In genomic region chr1:215290018-215290417, GRCh38 we compare ENCODE assay signal across 24 cellular contexts.
"Had no signal": no experiment of that assay in that cellular context is flagged by ENCODE, and none has a peak within 500 bp of the region (broad histone marks: within the 10 kb centered on the region; RNA-seq: fewer than 3 reads in every experiment).

No MANE protein-coding gene starts in this region.

- H3K27ac Mint-ChIP-seq: activated B cell treated with CpG ODN at 0.5 μM for 24 hours; activated CD4-positive, alpha-beta T cell treated with anti-CD3 and anti-CD28 coated beads, Interleukin-2, amount 10 ng/mL, durations not matched to agents 24 days and 14 days; activated naive CD4-positive, alpha-beta T cell treated with anti-CD3 and anti-CD28 coated beads, Interleukin-2, amount 10 ng/mL, durations not matched to agents 7 days and 5 days; activated naive CD8-positive, alpha-beta T cell treated with anti-CD3 and anti-CD28 coated beads, Interleukin-2, amount 50 U/mL, for 24 hours; T-cell had no signal

- H3K27ac ChIP-seq: ascending aorta, breast epithelium, upper lobe of right lung had no signal

- FAIRE-seq: kidney had no signal

- H3K9me3 Mint-ChIP-seq: activated CD4-positive, alpha-beta T cell treated with anti-CD3 and anti-CD28 coated beads, Interleukin-2, amount 10 ng/mL, durations not matched to agents 24 days and 14 days had no signal

- H3K36me3 ChIP-seq: ascending aorta, breast epithelium, upper lobe of right lung had no signal

- H3K27me3 ChIP-seq: ascending aorta, breast epithelium, upper lobe of right lung had no signal

- H3K4me1 Mint-ChIP-seq: activated B cell treated with CpG ODN at 0.5 μM for 24 hours; activated CD4-positive, alpha-beta T cell treated with anti-CD3 and anti-CD28 coated beads, Interleukin-2, amount 10 ng/mL, durations not matched to agents 24 days and 14 days; activated naive CD4-positive, alpha-beta T cell treated with anti-CD3 and anti-CD28 coated beads, Interleukin-2, amount 10 ng/mL, durations not matched to agents 7 days and 5 days; activated naive CD8-positive, alpha-beta T cell treated with anti-CD3 and anti-CD28 coated beads, Interleukin-2, amount 50 U/mL, for 24 hours; T-cell had no signal

- H3K4me3 ChIP-seq: ascending aorta, breast epithelium, lung, upper lobe of right lung had no signal

- H3K4me3 Mint-ChIP-seq: activated B cell treated with CpG ODN at 0.5 μM for 24 hours; activated CD4-positive, alpha-beta T cell treated with anti-CD3 and anti-CD28 coated beads, Interleukin-2, amount 10 ng/mL, durations not matched to agents 24 days and 14 days; activated naive CD4-positive, alpha-beta T cell treated with anti-CD3 and anti-CD28 coated beads, Interleukin-2, amount 10 ng/mL, durations not matched to agents 7 days and 5 days; activated naive CD8-positive, alpha-beta T cell treated with anti-CD3 and anti-CD28 coated beads, Interleukin-2, amount 50 U/mL, for 24 hours; activated T-cell treated with anti-CD3 and anti-CD28 coated beads, Interleukin-2, amount 50 U/mL, for 4 hours; T-cell had no signal

- H3K36me3 Mint-ChIP-seq: activated naive CD4-positive, alpha-beta T cell treated with anti-CD3 and anti-CD28 coated beads, Interleukin-2, amount 10 ng/mL, durations not matched to agents 7 days and 5 days; T-cell had no signal

- H3K27me3 Mint-ChIP-seq: activated B cell treated with CpG ODN at 0.5 μM for 24 hours; activated CD4-positive, alpha-beta T cell treated with anti-CD3 and anti-CD28 coated beads, Interleukin-2, amount 10 ng/mL, durations not matched to agents 24 days and 14 days; activated naive CD4-positive, alpha-beta T cell treated with anti-CD3 and anti-CD28 coated beads, Interleukin-2, amount 10 ng/mL, durations not matched to agents 7 days and 5 days; activated naive CD8-positive, alpha-beta T cell treated with anti-CD3 and anti-CD28 coated beads, Interleukin-2, amount 50 U/mL, for 24 hours; T-cell had no signal

- H3K4me1 ChIP-seq: ascending aorta, breast epithelium, upper lobe of right lung had no signal

- DNase-seq: activated B cell treated with CpG ODN at 0.5 μM for 24 hours; activated CD4-positive, alpha-beta T cell treated with anti-CD3 and anti-CD28 coated beads, Interleukin-2, amount 10 ng/mL, durations not matched to agents 24 days and 14 days; activated CD8-positive, alpha-beta memory T cell treated with anti-CD3 and anti-CD28 coated beads, Interleukin-2, amount 50 U/mL, for 4 hours; activated effector memory CD4-positive, alpha-beta T cell treated with Interleukin-2 at 50 U/mL for 16 hours; activated naive CD4-positive, alpha-beta T cell treated with anti-CD3 and anti-CD28 coated beads, Interleukin-2, amount 10 ng/mL, durations not matched to agents 7 days and 5 days; activated naive CD8-positive, alpha-beta T cell treated with anti-CD3 and anti-CD28 coated beads, Interleukin-2, amount 50 U/mL, for 24 hours; activated T-cell treated with anti-CD3 and anti-CD28 coated beads, Interleukin-2, amount 50 U/mL, for 4 hours; effector CD8-positive, alpha-beta T cell; hypothalamus; kidney; midbrain; occipital lobe; posterior cingulate gyrus; retina; stimulated activated CD4-positive, alpha-beta T cell treated with anti-CD3 and anti-CD28 coated beads, Interleukin-12 subunit alpha, Interleukin-12 subunit beta, amount 100 ng/mL, for 4 hours; stimulated activated CD4-positive, alpha-beta T cell treated with anti-CD3 and anti-CD28 coated beads, Interleukin-1b, Interleukin-23, amount 100 ng/mL, for 48 hours; stimulated activated CD8-positive, alpha-beta memory T cell treated with anti-CD3 and anti-CD28 coated beads, Interleukin-4, amount 100 ng/mL, for 48 hours; stimulated activated naive CD4-positive, alpha-beta T cell; T-cell; T-helper 9 cell; upper lobe of right lung had no signal
